ENCODE assay signal across 18 cellular contexts in the genomic region with DNA sequence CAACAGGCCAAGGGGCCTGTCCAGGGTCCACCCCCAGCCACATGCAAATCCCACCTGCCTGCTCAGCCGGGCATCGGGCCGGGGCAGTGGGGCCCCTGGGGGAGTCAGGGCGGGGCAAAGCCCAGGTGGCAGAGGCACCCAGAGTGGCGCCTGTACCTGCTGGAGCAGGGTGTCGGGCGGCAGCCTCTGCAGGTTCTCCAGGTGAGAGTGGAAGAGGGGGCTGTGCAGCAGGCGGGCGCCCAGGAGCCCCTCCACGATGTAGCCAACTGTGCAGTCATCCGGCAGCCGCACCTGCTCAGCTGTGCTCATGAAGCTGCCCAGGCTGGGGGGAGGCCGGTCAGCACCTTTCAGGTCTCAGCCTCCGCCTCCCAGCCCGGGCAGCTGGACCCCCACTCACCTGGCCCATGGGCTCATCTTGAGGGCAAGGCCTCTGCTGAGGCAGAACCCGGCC.
"Had no signal": no experiment of that assay in that cellular context is flagged by ENCODE, and none has a peak within 500 bp of the region (broad histone marks: within the 10 kb centered on the region; RNA-seq: fewer than 3 reads in every experiment).

No MANE protein-coding gene starts in this region.

- H3K27me3 ChIP-seq: adrenal gland, heart right ventricle, sigmoid colon, stomach had no signal

- ATAC-seq: activated CD8-positive, alpha-beta T cell treated with anti-CD3 and anti-CD28 coated beads, Interleukin-2, amount 10 ng/mL, durations not matched to agents 7 days and 5 days; lower lobe of right lung had no signal

- DNase-seq: activated CD4-positive, alpha-beta T cell treated with anti-CD3 and anti-CD28 coated beads for 1 hour; activated CD8-positive, alpha-beta memory T cell treated with anti-CD3 and anti-CD28 coated beads, Interleukin-2, amount 50 U/mL, for 48 hours; activated CD8-positive, alpha-beta T cell treated with anti-CD3 and anti-CD28 coated beads, Interleukin-2, amount 10 ng/mL, durations not matched to agents 7 days and 5 days; activated naive CD4-positive, alpha-beta T cell treated with anti-CD3 and anti-CD28 coated beads for 36 hours; central memory CD4-positive, alpha-beta T cell; cortex of kidney; effector CD8-positive, alpha-beta T cell; lower lobe of right lung; midbrain; sigmoid colon; stimulated activated CD4-positive, alpha-beta T cell treated with anti-CD3 and anti-CD28 coated beads, Interleukin-4, amount 100 ng/mL, for 4 hours; stomach; SW 1271; T-helper 9 cell had no signal

- FAIRE-seq: frontal cortex had no signal

- H3K27ac ChIP-seq: adrenal gland, heart right ventricle, lower lobe of right lung, thoracic aorta had no signal

- H3K4me3 ChIP-seq: adrenal gland, thoracic aorta had no signal

- H3K9me3 ChIP-seq: adrenal gland, heart right ventricle, lower lobe of right lung, sigmoid colon, stomach, thoracic aorta had no signal
